Comparison of ENCODE assay signal across 17 cellular contexts in the genomic region with DNA sequence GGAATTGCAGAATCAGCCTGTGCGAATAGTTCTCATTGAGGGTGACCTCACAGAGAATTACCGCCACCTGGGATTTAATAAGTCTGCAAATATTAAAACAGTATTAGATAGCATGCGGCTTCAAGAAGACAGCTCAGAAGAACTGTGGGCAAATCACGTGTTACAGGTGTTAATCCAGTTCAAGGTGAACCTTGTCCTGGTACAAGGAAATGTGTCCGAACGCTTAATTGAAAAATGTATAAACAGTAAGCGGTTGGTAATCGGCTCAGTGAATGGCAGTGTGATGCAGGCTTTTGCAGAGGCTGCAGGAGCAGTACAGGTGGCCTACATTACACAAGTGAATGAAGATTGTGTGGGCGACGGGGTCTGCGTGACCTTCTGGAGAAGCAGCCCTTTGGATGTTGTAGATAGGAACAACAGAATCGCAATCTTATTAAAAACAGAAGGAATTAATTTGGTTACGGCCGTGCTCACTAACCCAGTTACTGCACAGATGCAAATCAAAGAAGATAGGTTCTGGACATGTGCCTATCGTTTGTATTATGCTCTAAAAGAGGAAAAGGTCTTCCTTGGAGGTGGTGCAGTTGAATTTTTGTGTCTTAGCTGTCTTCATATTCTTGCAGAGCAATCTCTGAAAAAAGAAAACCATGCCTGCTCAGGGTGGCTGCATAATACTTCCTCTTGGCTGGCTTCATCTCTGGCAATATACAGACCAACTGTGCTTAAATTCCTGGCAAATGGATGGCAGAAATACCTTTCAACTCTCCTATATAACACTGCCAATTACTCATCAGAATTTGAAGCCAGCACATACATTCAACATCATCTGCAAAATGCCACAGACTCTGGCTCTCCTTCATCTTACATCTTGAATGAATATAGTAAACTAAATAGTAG. TPM values are rescaled to one million over a fixed set of nuclear protein-coding genes. Genes with fewer than 3 reads are reported as not detected.
A peak's percentile ranks its signal among the peaks of the same experiment; 100 is the strongest.
DNase-seq lines count a peak whose midpoint lies in the region; ATAC-seq, FAIRE-seq and TF ChIP-seq lines count a peak whose summit lies in the region.
"Had no signal": no experiment of that assay in that cellular context is flagged by ENCODE, and none has a peak within 500 bp of the region (broad histone marks: within the 10 kb centered on the region; RNA-seq: fewer than 3 reads in every experiment).

No MANE protein-coding gene starts in this region.

- H3K4me3 ChIP-seq in A549 (no peak overlapping the region), MG63 (no peak overlapping the region), right cardiac atrium (ENCODE audit: low read length) (no peak overlapping the region)

- peak overlapping the region; percentile 63; the same call in 2 of the 3 replicates for H3K4me2 ChIP-seq in A549

- H3K27me3 ChIP-seq in MG63 (no peaks in the 10 kb centered on the region), right cardiac atrium (ENCODE audit: control insufficient read depth, insufficient read depth) (no peaks in the 10 kb centered on the region)

- TF ChIP-seq POLR2A in A549 (IDR thresholded peaks at IDR 0.05; ENCODE audit: low read length) = no peak

- no peak for ATAC-seq in A549
- peak; percentile 69 for ATAC-seq in left colon
- no peak for ATAC-seq in GM18868 (IDR thresholded peaks at IDR 0.05; ENCODE audit: unreplicated experiment)
- no peak for ATAC-seq in right cardiac atrium

- POLR2A ChIA-PET in A549 (lab: Yijun Ruan, JAX) = interaction anchor here (1.0 to 1.4 kb wide), 2 partner anchors 11 to 23 kb away, joined by 3 to 5 read pairs; partner anchors contain the start of gene BBS12

- CTCF ChIA-PET in A549 (lab: Yijun Ruan, JAX) = interaction anchor here (1.1 to 3.2 kb wide), 4 partner anchors 11 to 171 kb away, joined by 4 to 14 read pairs (median 10); partner anchors contain the start of gene BBS12

- no peak for DNase-seq in A549 (ENCODE audit: low read depth in 1 of 2, low spot score in 1 of 2)
- peak; percentile 30 for DNase-seq in MG63
- peak; percentile 20 for DNase-seq in SK-N-DZ (ENCODE audit: low spot score)
- DNase-seq in left colon = no peak
- DNase-seq in LoVo (ENCODE audit: low spot score) = no peak
- DNase-seq in HPDE6-E6E7 (ENCODE audit: extremely low spot score) = no peak
- no peak for DNase-seq in right cardiac atrium
- DNase-seq: 8988T; ACHN; C1 segment of cervical spinal cord; CD4-positive, alpha-beta T cell; DMS79 treated with DMSO at 0.1 percent for 48 hours; EL; HFFc6 had no signal

- 94% methylated on average over 15 of the region's 15 CpGs for WGBS in A549 (ENCODE audit: missing lambda C conversion rate)
- 96% methylated on average over 15 of the region's 15 CpGs for WGBS in right cardiac atrium

- no peak for TF ChIP-seq EP300 in A549 (IDR thresholded peaks at IDR 0.05)

- peaks cover 7% of the 10 kb centered on the region for H3K36me3 ChIP-seq in MG63

- FAIRE-seq in A549 (lab: Jason Lieb, UNC) = no peak
- FAIRE-seq: G401.6, GM12891 had no signal

- intact Hi-C loops in left colon (cut with DNase I, micrococcal nuclease) = no loop called here
- intact Hi-C loops in right cardiac atrium (cut with DNase I) = no loop called here

- no peak for TF ChIP-seq RAD21 in A549 (conservative IDR thresholded peaks at IDR 0.05 in 1 of 2, IDR thresholded peaks at IDR 0.05 in 1 of 2)

- TF ChIP-seq CTCF in A549 (IDR thresholded peaks at IDR 0.05) = no peak

- peaks cover 18% of the 10 kb centered on the region for H3K4me1 ChIP-seq in A549
- H3K4me1 ChIP-seq in right cardiac atrium (ENCODE audit: control insufficient read depth, insufficient read depth, low read length) = no peaks in the 10 kb centered on the region

- H3K27ac ChIP-seq in A549 (peak overlapping the region in 1 of 2 experiments; percentile 38; a peak in 2 of 6 replicates), right cardiac atrium (ENCODE audit: low read length) (no peak overlapping the region)

- H3K9me3 ChIP-seq in A549 (no peaks in the 10 kb centered on the region), MG63 (no peaks in the 10 kb centered on the region), right cardiac atrium (ENCODE audit: control insufficient read depth, low read length) (no peaks in the 10 kb centered on the region)

TF ChIP-seq in A549, 52 proteins besides CTCF, POLR2A, EP300 and RAD21:
- TF ChIP-seq RARB (CRISPR knock-in tag; IDR thresholded peaks at IDR 0.05) (no peak), HES2 (IDR thresholded peaks at IDR 0.05) (no peak), NFE2L2 (conservative IDR thresholded peaks at IDR 0.05; ENCODE audit: low read length) (no peak), JUNB (IDR thresholded peaks at IDR 0.05) (no peak), HDAC2 (IDR thresholded peaks at IDR 0.05) (no peak), ZSCAN20 (CRISPR knock-in tag; IDR thresholded peaks at IDR 0.05) (no peak), CBX8 (IDR thresholded peaks at IDR 0.05) (no peak), MYC (IDR thresholded peaks at IDR 0.05; ENCODE audit: borderline replicate concordance, low read length) (no peak), FOSB (CRISPR knock-in tag; IDR thresholded peaks at IDR 0.05) (no peak), ELK1 (IDR thresholded peaks at IDR 0.05; ENCODE audit: low read depth, low read length) (no peak), EHF (CRISPR knock-in tag; IDR thresholded peaks at IDR 0.05) (no peak), USF2 (IDR thresholded peaks at IDR 0.05) (no peak), KDM1A (IDR thresholded peaks at IDR 0.05; ENCODE audit: low read depth) (no peak), CBX2 (IDR thresholded peaks at IDR 0.05; ENCODE audit: borderline replicate concordance, low read depth) (no peak)
- TF ChIP-seq, protein P1, sequence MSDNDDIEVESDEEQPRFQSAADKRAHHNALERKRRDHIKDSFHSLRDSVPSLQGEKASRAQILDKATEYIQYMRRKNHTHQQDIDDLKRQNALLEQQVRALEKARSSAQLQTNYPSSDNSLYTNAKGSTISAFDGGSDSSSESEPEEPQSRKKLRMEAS (IDR thresholded peaks at IDR 0.05) = no peak
- TF ChIP-seq, protein P2, sequence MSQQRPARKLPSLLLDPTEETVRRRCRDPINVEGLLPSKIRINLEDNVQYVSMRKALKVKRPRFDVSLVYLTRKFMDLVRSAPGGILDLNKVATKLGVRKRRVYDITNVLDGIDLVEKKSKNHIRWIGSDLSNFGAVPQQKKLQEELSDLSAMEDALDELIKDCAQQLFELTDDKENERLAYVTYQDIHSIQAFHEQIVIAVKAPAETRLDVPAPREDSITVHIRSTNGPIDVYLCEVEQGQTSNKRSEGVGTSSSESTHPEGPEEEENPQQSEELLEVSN (IDR thresholded peaks at IDR 0.05; ENCODE audit: borderline replicate concordance, low read depth) = no peak
TF ChIP-seq in A549: peak in this region for 0.

RNA-seq across cellular contexts. Expression of gene BBS12, which starts 10.7 kb away (rescaled TPM):
- 3.4 and 3.7 TPM in 2 replicates for polyA plus RNA-seq in A549 (2011; rRNA removed)
- 0.41 and 0.57 TPM in 2 replicates for polyA plus RNA-seq in A549 (2012; cell fraction: cytosol; rRNA removed)
- 0.18 and 0.29 TPM in 2 replicates for polyA plus RNA-seq in A549 (2012; cell fraction: nucleus; rRNA removed)
- 2.5 to 3.4 TPM (median 3.2 TPM) in 3 replicates for polyA plus RNA-seq in A549 (2017; fragmentation: RNase III; extraction: RNeasy Plus Mini Kit Qiagen cat#74134 plus additional on column Dnase treatment)
- 1.6 and 2.1 TPM in 2 replicates for polyA minus RNA-seq in A549 (2011; rRNA and poly(A)+ RNA removed)
- 2.6 and 5.6 TPM in 2 replicates for total RNA-seq in MG63 (2014; rRNA removed; shearing (Covaris generic); ENCODE audit: low replicate concordance)
- 0.95 and 1.6 TPM in 2 replicates for polyA plus RNA-seq in SK-N-DZ (2014; cell fraction: cytosol; rRNA removed)
- polyA plus RNA-seq in SK-N-DZ (2014; cell fraction: nucleus; rRNA removed) = 0.46 and 1.3 TPM in 2 replicates
- total RNA-seq in left colon = 1 to 10 TPM; 3.7 to 5.2 TPM
- 1 to 10 TPM; 6.6 to 8.5 (median 7.7) TPM for total RNA-seq in right cardiac atrium
- polyA plus RNA-seq in right cardiac atrium = 3.5 TPM

Comparison
In these comparisons a context has a peak if more than half of its experiments do, and no peak if none do; other contexts are left out.
1. DNase-seq: peak in MG63 (single experiment) and SK-N-DZ (single experiment); none in A549 (0 of 2), left colon (0 of 2), LoVo (single experiment), HPDE6-E6E7 (single experiment) and right cardiac atrium (0 of 3).